Comparison of ENCODE assay signal across 12 cellular contexts in the genomic region with DNA sequence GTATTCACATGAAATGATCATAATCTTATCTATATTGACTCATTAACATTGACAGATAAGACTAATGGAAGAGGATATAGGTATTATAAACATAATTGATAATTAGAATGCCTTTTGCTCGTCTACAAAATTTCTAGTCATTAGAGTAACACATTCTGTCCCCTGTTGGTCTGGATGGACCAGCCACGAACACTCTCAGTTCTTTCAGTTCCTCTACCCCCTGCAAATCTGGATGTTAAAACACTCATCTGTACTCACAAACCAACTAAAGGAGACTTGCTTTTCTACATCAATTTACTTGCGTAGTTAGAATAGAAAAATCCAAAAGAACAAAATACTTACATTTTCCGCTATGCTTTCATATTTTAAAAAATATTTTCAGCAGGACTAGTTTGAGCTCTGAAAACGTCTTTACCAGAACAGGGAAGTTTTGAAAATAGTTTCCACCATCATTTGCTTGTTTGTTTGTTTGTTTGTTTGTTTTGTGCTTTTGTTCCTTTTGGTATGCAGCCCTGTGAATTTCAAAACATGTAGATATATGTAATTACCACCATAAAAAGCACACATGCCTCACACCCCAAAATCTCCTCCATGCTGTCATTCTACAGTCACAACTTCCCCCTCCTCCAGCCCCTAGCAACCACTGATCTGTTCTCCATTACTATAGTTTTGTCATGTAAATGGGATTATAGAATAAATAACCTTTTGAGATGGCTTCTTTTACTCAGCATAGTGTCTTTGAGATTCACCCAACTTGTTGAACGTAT.
"Had no signal": no experiment of that assay in that cellular context is flagged by ENCODE, and none has a peak within 500 bp of the region (broad histone marks: within the 10 kb centered on the region; RNA-seq: fewer than 3 reads in every experiment).

No MANE protein-coding gene starts in this region.

- H3K27ac ChIP-seq: foreskin keratinocyte, neural progenitor cell, pancreas had no signal

- DNase-seq: foreskin keratinocyte; islet precursor cell; mammary epithelial cell; natural killer cell; nucleus accumbens; pancreas; right cardiac atrium; small intestine; stimulated activated CD4-positive, alpha-beta T cell treated with anti-CD3 and anti-CD28 coated beads, Interleukin-12 subunit alpha, Interleukin-12 subunit beta, amount 100 ng/mL, for 4 hours; stimulated activated naive CD4-positive, alpha-beta T cell treated with Interleukin-2 at 50 U/mL for 16 hours; trophoblast cell had no signal

- H3K9me3 ChIP-seq: pancreas had no signal

- H2AFZ ChIP-seq: neural progenitor cell had no signal

- H3K9ac ChIP-seq: neural progenitor cell had no signal

- H3K4me3 ChIP-seq: neural progenitor cell, pancreas had no signal

- H3K27me3 ChIP-seq: pancreas had no signal

- H3K4me2 ChIP-seq: neural progenitor cell had no signal

- H3K4me1 ChIP-seq: pancreas had no signal

- H3K36me3 ChIP-seq: neural progenitor cell, pancreas had no signal
